ENCODE assay signal across 8 cellular contexts in genomic region chr9:36248061-36248460, GRCh38. TPM values are rescaled to one million over a fixed set of nuclear protein-coding genes. Genes with fewer than 3 reads are reported as not detected.
DNase-seq lines count a peak whose midpoint lies in the region; ATAC-seq, FAIRE-seq and TF ChIP-seq lines count a peak whose summit lies in the region.
"Not testable (repeated sequence)": the region's sequence is repeated elsewhere in the genome, so short reads cannot be mapped to it uniquely, and the experiment has no call there.

No MANE protein-coding gene starts in this region.

- FAIRE-seq in TTC549 (lab: Jason Lieb, UNC) = peak; percentile 53

- peaks cover 0 to 21% (median 7%) of the 10 kb centered on the region in 9 donors for H3K4me1 ChIP-seq in heart right ventricle

- in situ Hi-C loops in ACHN (cut with HindIII; ENCODE audit: low pct_ligation_motif_present, low pct_unique_long_range_greater_than_20kb, low sequenced_read_pairs); G401 (cut with HindIII; ENCODE audit: low sequenced_read_pairs): not testable (repeated sequence)

- H3K9me3 ChIP-seq in heart right ventricle = not testable (repeated sequence)

- not testable (repeated sequence) for H3K4me3 Mint-ChIP-seq in neural crest cell

- WGBS in heart right ventricle, 2 donors = 71 to 74% methylated on average over 8 of the region's 8 CpGs

- DNase-seq in ACHN (peak; percentile 54), G401 (ENCODE audit: low spot score) (peak; percentile 14), NCI-H69 (lab: John Stamatoyannopoulos, UW) (peak; percentile 73), cerebellar cortex (ENCODE audit: low spot score) (peak; percentile 13)
- not testable (repeated sequence) for DNase-seq in heart right ventricle; neural crest cell (ENCODE audit: low read depth, low spot score)

- not testable (repeated sequence) for H3K36me3 Mint-ChIP-seq in neural crest cell (ENCODE audit: low read depth)

- intact Hi-C loops in heart right ventricle (cut with DNase I) = loop anchor here in 4 of 10 donors (1.0 to 10.0 kb wide), 4 partner anchors 77 to 144 kb away; no protein-coding TSS in a partner anchor

- peak in 1 of 8 donors; percentile 49 for ATAC-seq in heart right ventricle

- not testable (repeated sequence) for H3K4me3 ChIP-seq in heart right ventricle

- not testable (repeated sequence) for H3K27me3 Mint-ChIP-seq in neural crest cell (ENCODE audit: low read depth)

- H3K27ac Mint-ChIP-seq in neural crest cell (ENCODE audit: unreplicated experiment) = not testable (repeated sequence)

- not testable (repeated sequence) for H3K4me1 Mint-ChIP-seq in neural crest cell

- H3K9me3 Mint-ChIP-seq in neural crest cell = not testable (repeated sequence)

- peaks cover 0 to 67% (median 20%) of the 10 kb centered on the region in 9 donors for H3K36me3 ChIP-seq in heart right ventricle

- H3K27me3 ChIP-seq in heart right ventricle = not testable (repeated sequence)

- TF ChIP-seq CTCF in LNCAP (IDR thresholded peaks at IDR 0.05) (peak; percentile 63), heart right ventricle (IDR thresholded peaks at IDR 0.05) (peak in 8 of 9 donors; percentile 13 to 48 (median 34)), neural crest cell (conservative IDR thresholded peaks at IDR 0.05) (peak; percentile 67)

- H3K27ac ChIP-seq in heart right ventricle = not testable (repeated sequence)

RNA-seq across cellular contexts. Expression of gene GNE, which starts 10.2 kb away (rescaled TPM):
- 16.4 and 29.0 TPM in 2 replicates for total RNA-seq in G401 (2014; rRNA removed; shearing (Covaris generic))
- total RNA-seq in heart right ventricle (10 to 100 TPM; 10.1 to 14.9 (median 12.5) TPM), neural crest cell (24.6 and 25.8 TPM in 2 replicates)
- polyA plus RNA-seq in heart right ventricle = 1 to 10 TPM; 4.0 to 7.6 TPM

RNA-seq across cellular contexts. Expression of gene CLTA, which starts 57.3 kb away (rescaled TPM):
- 630 and 665 TPM in 2 replicates for total RNA-seq in G401 (2014; rRNA removed; shearing (Covaris generic))
- total RNA-seq in heart right ventricle (10 to 100 TPM; 44.5 to 80.4 (median 48.8) TPM), neural crest cell (222 and 224 TPM in 2 replicates)
- polyA plus RNA-seq in heart right ventricle = 100 to 1,000 TPM in 1 of 2 donors, 10 to 100 TPM in 1; 34.3 to 138 TPM
